ENCODE assay signal across 1 cellular context in genomic region chr11:45848654-45849081, GRCh38.
TF ChIP-seq lines count a peak whose summit lies in the region.

No MANE protein-coding gene starts in this region.

TF ChIP-seq in HepG2, 621 proteins besides CTCF, POLR2A, EP300 and RAD21 (continued from another document):
- TF ChIP-seq BCLAF1 (IDR thresholded peaks at IDR 0.05): no peak
- no peak for TF ChIP-seq MYPOP (CRISPR knock-in tag; IDR thresholded peaks at IDR 0.05)
- TF ChIP-seq KAT8 (CRISPR knock-in tag; IDR thresholded peaks at IDR 0.05): peak; percentile 8; the same call in 1 of the 2 replicates
- no peak for TF ChIP-seq SOX6 (IDR thresholded peaks at IDR 0.05)
- TF ChIP-seq SOX6 (CRISPR knock-in tag; IDR thresholded peaks at IDR 0.05): peak; percentile 74
- no peak for TF ChIP-seq SNRNP70 (IDR thresholded peaks at IDR 0.05; ENCODE audit: low read depth, low read length)
- TF ChIP-seq MTA1 (CRISPR knock-in tag; IDR thresholded peaks at IDR 0.05; ENCODE audit: borderline replicate concordance): no peak
- TF ChIP-seq ZNF367 (CRISPR knock-in tag; IDR thresholded peaks at IDR 0.05; ENCODE audit: borderline replicate concordance): no peak
- no peak for TF ChIP-seq PCBP2 (optimal IDR thresholded peaks at IDR 0.05; ENCODE audit: low read depth, low read length, poor library complexity, severe bottlenecking)
- no peak for TF ChIP-seq TFE3 (CRISPR knock-in tag; IDR thresholded peaks at IDR 0.05)
- TF ChIP-seq SRSF4 (IDR thresholded peaks at IDR 0.05; ENCODE audit: low read depth, low read length, poor library complexity, severe bottlenecking): no peak
- no peak for TF ChIP-seq ZNF598 (CRISPR knock-in tag; IDR thresholded peaks at IDR 0.05; ENCODE audit: borderline replicate concordance)
- TF ChIP-seq ZBTB42 (CRISPR knock-in tag; IDR thresholded peaks at IDR 0.05): no peak
- TF ChIP-seq ZSCAN30 (CRISPR knock-in tag; IDR thresholded peaks at IDR 0.05): no peak
- no peak for TF ChIP-seq NPAS2 (CRISPR knock-in tag; IDR thresholded peaks at IDR 0.05; ENCODE audit: borderline replicate concordance)
- no peak for TF ChIP-seq ZSCAN20 (CRISPR knock-in tag; IDR thresholded peaks at IDR 0.05; ENCODE audit: borderline replicate concordance)
- TF ChIP-seq KDM5B (CRISPR knock-in tag; IDR thresholded peaks at IDR 0.05; ENCODE audit: borderline replicate concordance): no peak
- no peak for TF ChIP-seq ZBTB20 (CRISPR knock-in tag; IDR thresholded peaks at IDR 0.05; ENCODE audit: borderline replicate concordance, low read depth)
- no peak for TF ChIP-seq POGZ (CRISPR knock-in tag; IDR thresholded peaks at IDR 0.05)
- TF ChIP-seq TBP (CRISPR knock-in tag; IDR thresholded peaks at IDR 0.05): no peak
- TF ChIP-seq YY1 (IDR thresholded peaks at IDR 0.05; ENCODE audit: insufficient read depth, insufficient replicate concordance, low read depth, low read length): no peak
- TF ChIP-seq ZNF644 (CRISPR knock-in tag; IDR thresholded peaks at IDR 0.05; ENCODE audit: low read depth): no peak
- TF ChIP-seq ZNF552 (CRISPR knock-in tag; IDR thresholded peaks at IDR 0.05; ENCODE audit: borderline replicate concordance): no peak
- no peak for TF ChIP-seq ZNF24 (IDR thresholded peaks at IDR 0.05)
- TF ChIP-seq SMAD9 (CRISPR knock-in tag; IDR thresholded peaks at IDR 0.05): no peak
- no peak for TF ChIP-seq CREB1 (IDR thresholded peaks at IDR 0.05)
- no peak for TF ChIP-seq CREB1 (CRISPR knock-in tag; IDR thresholded peaks at IDR 0.05)
- TF ChIP-seq TRIM22 (IDR thresholded peaks at IDR 0.05): no peak
